11 cellular contexts compared by ENCODE assay signal in the genomic region with DNA sequence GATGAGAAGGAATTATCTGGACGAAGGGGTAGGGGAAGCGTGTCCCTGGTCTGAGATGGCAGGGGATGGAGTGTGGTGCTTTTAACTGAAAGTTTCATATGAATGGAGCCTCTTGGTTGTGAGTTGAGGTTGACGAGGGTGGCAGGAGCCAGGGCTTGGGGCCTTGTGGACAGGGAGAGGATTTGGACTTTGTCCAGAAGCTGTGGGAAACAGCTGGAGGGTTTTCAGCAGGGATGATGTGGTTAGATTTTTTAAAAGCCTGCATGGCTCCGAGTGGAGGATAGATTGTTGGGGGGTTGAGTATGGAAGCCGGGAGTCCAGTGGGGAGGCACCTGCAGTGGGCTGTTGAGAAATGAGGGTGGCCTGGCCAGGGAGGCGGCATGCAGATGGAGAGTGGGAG. TPM values are rescaled to one million over a fixed set of nuclear protein-coding genes. Genes with fewer than 3 reads are reported as not detected.
DNase-seq lines count a peak whose midpoint lies in the region; ATAC-seq and TF ChIP-seq lines count a peak whose summit lies in the region.
"Had no signal": no experiment of that assay in that cellular context is flagged by ENCODE, and none has a peak within 500 bp of the region (broad histone marks: within the 10 kb centered on the region; RNA-seq: fewer than 3 reads in every experiment).

No MANE protein-coding gene starts in this region.

- no peak overlapping the region for H3K4me3 ChIP-seq in fibroblast of mammary gland (ENCODE audit: control insufficient read depth, low read depth, low read length)

- peaks cover 3% of the 10 kb centered on the region for H3K27me3 Mint-ChIP-seq in stimulated activated naive CD8-positive, alpha-beta T cell treated with anti-CD3 and anti-CD28 coated beads, Interleukin-15, Interleukin-2, amounts not matched to agents 100 ng/mL and 50 ng/mL, for 24 hours
- no peaks in the 10 kb centered on the region for H3K27me3 Mint-ChIP-seq in activated CD4-positive, alpha-beta memory T cell treated with anti-CD3 and anti-CD28 coated beads, Interleukin-2, amount 10 ng/mL, durations not matched to agents 7 days and 5 days

- TF ChIP-seq CTCF in fibroblast of mammary gland (conservative IDR thresholded peaks at IDR 0.05; ENCODE audit: control insufficient read depth, insufficient read depth, low read depth, low read length): no peak

- H3K36me3 Mint-ChIP-seq in stimulated activated naive CD8-positive, alpha-beta T cell treated with anti-CD3 and anti-CD28 coated beads, Interleukin-15, Interleukin-2, amounts not matched to agents 100 ng/mL and 50 ng/mL, for 24 hours (ENCODE audit: low read depth): no peaks in the 10 kb centered on the region
- H3K36me3 Mint-ChIP-seq in activated CD4-positive, alpha-beta memory T cell treated with anti-CD3 and anti-CD28 coated beads, Interleukin-2, amount 10 ng/mL, durations not matched to agents 7 days and 5 days (ENCODE audit: low read depth): no peaks in the 10 kb centered on the region

- peak overlapping the region; percentile 73 for H3K4me3 Mint-ChIP-seq in stimulated activated naive CD8-positive, alpha-beta T cell treated with anti-CD3 and anti-CD28 coated beads, Interleukin-15, Interleukin-2, amounts not matched to agents 100 ng/mL and 50 ng/mL, for 24 hours
- H3K4me3 Mint-ChIP-seq in activated CD4-positive, alpha-beta memory T cell treated with anti-CD3 and anti-CD28 coated beads, Interleukin-2, amount 10 ng/mL, durations not matched to agents 7 days and 5 days: no peak overlapping the region

- POLR2A ChIA-PET in activated CD4-positive, alpha-beta memory T cell treated with anti-CD3 and anti-CD28 coated beads, Interleukin-2, amount 10 ng/mL, durations not matched to agents 7 days and 5 days (lab: Charles Lee): interaction anchor here (1.4 kb wide), 1 partner anchor 11 kb away, joined by 6 read pairs; no protein-coding TSS in a partner anchor

- H3K4me1 Mint-ChIP-seq in stimulated activated naive CD8-positive, alpha-beta T cell treated with anti-CD3 and anti-CD28 coated beads, Interleukin-15, Interleukin-2, amounts not matched to agents 100 ng/mL and 50 ng/mL, for 24 hours (ENCODE audit: low read depth): peaks cover 42% of the 10 kb centered on the region
- H3K4me1 Mint-ChIP-seq in activated CD4-positive, alpha-beta memory T cell treated with anti-CD3 and anti-CD28 coated beads, Interleukin-2, amount 10 ng/mL, durations not matched to agents 7 days and 5 days: peaks cover 51% of the 10 kb centered on the region

- H3K27ac Mint-ChIP-seq in stimulated activated naive CD8-positive, alpha-beta T cell treated with anti-CD3 and anti-CD28 coated beads, Interleukin-15, Interleukin-2, amounts not matched to agents 100 ng/mL and 50 ng/mL, for 24 hours: peak overlapping the region; percentile 78
- peak overlapping the region; percentile 54 for H3K27ac Mint-ChIP-seq in activated CD4-positive, alpha-beta memory T cell treated with anti-CD3 and anti-CD28 coated beads, Interleukin-2, amount 10 ng/mL, durations not matched to agents 7 days and 5 days

- no peak for ATAC-seq in stimulated activated naive CD8-positive, alpha-beta T cell treated with anti-CD3 and anti-CD28 coated beads, Interleukin-15, Interleukin-2, amounts not matched to agents 100 U/mL and 50 U/mL, for 24 hours
- ATAC-seq in HG03159 (IDR thresholded peaks at IDR 0.05; ENCODE audit: unreplicated experiment): no peak

- CTCF ChIA-PET in activated CD4-positive, alpha-beta memory T cell treated with anti-CD3 and anti-CD28 coated beads, Interleukin-2, amount 10 ng/mL, durations not matched to agents 7 days and 5 days (lab: Charles Lee): interaction anchor here (2.0 kb wide), 1 partner anchor 12 kb away, joined by 6 read pairs; no protein-coding TSS in a partner anchor

- DNase-seq in stimulated activated naive CD8-positive, alpha-beta T cell treated with anti-CD3 and anti-CD28 coated beads, Interleukin-15, Interleukin-2, amounts not matched to agents 100 U/mL and 50 U/mL, for 24 hours: no peak
- DNase-seq in activated CD4-positive, alpha-beta memory T cell treated with anti-CD3 and anti-CD28 coated beads, Interleukin-2, amount 10 ng/mL, durations not matched to agents 7 days and 5 days: no peak
- peak; percentile 11 for DNase-seq in fibroblast of mammary gland (ENCODE audit: low read depth)
- DNase-seq in activated CD4-positive, CD25-positive, alpha-beta regulatory T cell treated with anti-CD3 and anti-CD28 coated beads, Interleukin-2, amount 50 U/mL, for 72 hours: no peak
- no peak for DNase-seq in HuH-7 (ENCODE audit: low spot score)
- no peak for DNase-seq in kidney glomerular epithelial cell (lab: John Stamatoyannopoulos, UW)
- DNase-seq: NCI-H2171 had no signal

- H3K9me3 Mint-ChIP-seq in stimulated activated naive CD8-positive, alpha-beta T cell treated with anti-CD3 and anti-CD28 coated beads, Interleukin-15, Interleukin-2, amounts not matched to agents 100 ng/mL and 50 ng/mL, for 24 hours: no peaks in the 10 kb centered on the region
- H3K9me3 Mint-ChIP-seq in activated CD4-positive, alpha-beta memory T cell treated with anti-CD3 and anti-CD28 coated beads, Interleukin-2, amount 10 ng/mL, durations not matched to agents 7 days and 5 days: no peaks in the 10 kb centered on the region

RNA-seq across cellular contexts. Expression of gene MYO7A, which starts 24.8 kb away (rescaled TPM):
- under 1 TPM; 0.35 to 0.50 TPM for total RNA-seq in activated CD4-positive, alpha-beta memory T cell treated with anti-CD3 and anti-CD28 coated beads, Interleukin-2, amount 10 ng/mL, durations not matched to agents 7 days and 5 days

RNA-seq across cellular contexts. Expression of gene OMP, which starts 50.2 kb away (rescaled TPM):
- total RNA-seq in activated CD4-positive, alpha-beta memory T cell treated with anti-CD3 and anti-CD28 coated beads, Interleukin-2, amount 10 ng/mL, durations not matched to agents 7 days and 5 days: not detected
- total RNA-seq: cardiac septum, pulmonary artery endothelial cell had no signal
